ENCODE assay signal across 18 cellular contexts in genomic region chr1:12053752-12054548, GRCh38. TPM values are rescaled to one million over a fixed set of nuclear protein-coding genes. Genes with fewer than 3 reads are reported as not detected.
DNase-seq lines count a peak whose midpoint lies in the region; ATAC-seq, FAIRE-seq and TF ChIP-seq lines count a peak whose summit lies in the region.
"Had no signal": no experiment of that assay in that cellular context is flagged by ENCODE, and none has a peak within 500 bp of the region (broad histone marks: within the 10 kb centered on the region; RNA-seq: fewer than 3 reads in every experiment).

No MANE protein-coding gene starts in this region.

- no peak for TF ChIP-seq POLR2A in H54 (IDR thresholded peaks at IDR 0.05; ENCODE audit: low read depth, low read length)

- H3F3A ChIP-seq in SK-N-SH (replicated peaks; ENCODE audit: insufficient read depth), result no peaks in the 10 kb centered on the region

- H3K27me3 Mint-ChIP-seq in nephron progenitor cell (ENCODE audit: low read depth, poor library complexity), result peaks cover 9% of the 10 kb centered on the region

- H3K4me1 ChIP-seq in SK-N-SH (ENCODE audit: control insufficient read depth in 1 of 2, insufficient read depth in 2 of 2, low read depth in 1 of 2, low read length in 1 of 2) (peaks cover 0 to 22% of the 10 kb centered on the region in 2 experiments; a peak in 2 of 4 replicates), A673 (ENCODE audit: insufficient read depth, low read length, poor library complexity, severe bottlenecking) (no peaks in the 10 kb centered on the region)
- H3K4me1 ChIP-seq: upper lobe of right lung had no signal

- H4K20me1 ChIP-seq in SK-N-SH (ENCODE audit: insufficient read depth), result no peaks in the 10 kb centered on the region

- no peak for TF ChIP-seq EP300 in SK-N-SH (IDR thresholded peaks at IDR 0.05; ENCODE audit: borderline replicate concordance in 1 of 2, low read depth in 1 of 2, low read length in 1 of 2)

- DNase-seq in SK-N-SH, result no peak
- DNase-seq in GM13977 (ENCODE audit: low spot score), result peak; percentile 71
- no peak for DNase-seq in HTR-8/SVneo (ENCODE audit: insufficient read length, low spot score)
- no peak for DNase-seq in nephron progenitor cell
- no peak for DNase-seq in posterior vena cava (ENCODE audit: low spot score)
- no peak for DNase-seq in H54 (ENCODE audit: insufficient read length, low spot score)
- no peak for DNase-seq in A673 (ENCODE audit: low spot score)
- DNase-seq: activated CD8-positive, alpha-beta memory T cell treated with anti-CD3 and anti-CD28 coated beads, Interleukin-2, amount 50 U/mL, for 48 hours; islet precursor cell; upper lobe of right lung had no signal

- no peaks in the 10 kb centered on the region for H3K36me3 ChIP-seq in SK-N-SH (replicated peaks in 1 of 2; ENCODE audit: control insufficient read depth in 1 of 2, insufficient read depth in 2 of 2, low read length in 1 of 2)
- no peaks in the 10 kb centered on the region for H3K36me3 ChIP-seq in A673 (ENCODE audit: insufficient read depth, low read length, poor library complexity, severe bottlenecking)
- H3K36me3 ChIP-seq: adrenal gland, upper lobe of right lung had no signal

- H3K9ac ChIP-seq in SK-N-SH, result no peak overlapping the region

- no peaks in the 10 kb centered on the region for H3K79me2 ChIP-seq in SK-N-SH (ENCODE audit: insufficient read depth)

- H3K27ac ChIP-seq in SK-N-SH (ENCODE audit: low read depth in 2 of 2, low read length in 1 of 2), result peak overlapping the region in 1 of 2 experiments; percentile 17; a peak in 1 of 4 replicates
- H3K27ac ChIP-seq in A673 (ENCODE audit: low read depth, low read length, poor library complexity, severe bottlenecking), result no peak overlapping the region
- H3K27ac ChIP-seq: 22Rv1, upper lobe of right lung, VCaP had no signal

- H3K4me3 Mint-ChIP-seq in nephron progenitor cell, result no peak overlapping the region
- H3K4me3 Mint-ChIP-seq: CD14-positive monocyte had no signal

- FAIRE-seq in HTR-8/SVneo (lab: Jason Lieb, UNC), result peak; percentile 81
- no peak for FAIRE-seq in H54 (lab: Jason Lieb, UNC)

- no peak overlapping the region for H2AFZ ChIP-seq in SK-N-SH (ENCODE audit: low read depth)

- H3K9me3 ChIP-seq in SK-N-SH, result no peaks in the 10 kb centered on the region
- H3K9me3 ChIP-seq in A673 (ENCODE audit: low read depth, low read length, poor library complexity, severe bottlenecking), result no peaks in the 10 kb centered on the region
- H3K9me3 ChIP-seq: adrenal gland, upper lobe of right lung had no signal

- POLR2A ChIA-PET in SK-N-SH (lab: Yijun Ruan, JAX), result no interaction called here
- POLR2A ChIA-PET in A673 (lab: Charles Lee; ENCODE audit: low non-redundant PET), result no interaction called here

- no peaks in the 10 kb centered on the region for H3K36me3 Mint-ChIP-seq in nephron progenitor cell (ENCODE audit: low read depth)
- H3K36me3 Mint-ChIP-seq: CD14-positive monocyte had no signal

- no peaks in the 10 kb centered on the region for H3K9me3 Mint-ChIP-seq in nephron progenitor cell

- in situ Hi-C loops in GM13977 (cut with MboI; ENCODE audit: low pct_unique_long_range_greater_than_20kb, low sequenced_read_pairs, unreplicated experiment), result no loop called here

- intact Hi-C loops in posterior vena cava (cut with DNase I), result no loop called here
- intact Hi-C loops in A673 (cut with micrococcal nuclease; ENCODE audit: unreplicated experiment), result no loop called here

- no TSS peak for BruUV-seq in A673 (replicated peaks; lab: Mats Ljungman, UMichigan)

- TF ChIP-seq CTCF in SK-N-SH (IDR thresholded peaks at IDR 0.05), result no peak
- TF ChIP-seq CTCF in GM13977 (IDR thresholded peaks at IDR 0.05; ENCODE audit: extremely low read depth, insufficient read depth, missing control alignments), result no peak
- TF ChIP-seq CTCF in nephron progenitor cell (IDR thresholded peaks at IDR 0.05), result no peak
- TF ChIP-seq CTCF in A673 (conservative IDR thresholded peaks at IDR 0.05; ENCODE audit: low read depth, low read length), result no peak

- H3K4me3 ChIP-seq in SK-N-SH (ENCODE audit: low read depth in 2 of 2, low read length in 1 of 2) (no peak overlapping the region), A673 (ENCODE audit: low read depth, low read length, poor library complexity, severe bottlenecking) (no peak overlapping the region)
- H3K4me3 ChIP-seq: adrenal gland, upper lobe of right lung had no signal

- peak overlapping the region; percentile 59 for H3K27ac Mint-ChIP-seq in nephron progenitor cell
- H3K27ac Mint-ChIP-seq: CD14-positive monocyte had no signal

- ATAC-seq in SK-N-SH treated with all-trans-retinoic acid at 6 μM for 48 hours, result no peak
- ATAC-seq: upper lobe of right lung had no signal

- no peaks in the 10 kb centered on the region for H3K9me2 ChIP-seq in SK-N-SH

- H3K27me3 ChIP-seq in SK-N-SH (ENCODE audit: insufficient read depth) (no peaks in the 10 kb centered on the region), A673 (replicated peaks; ENCODE audit: insufficient read depth, low read depth, low read length, poor library complexity) (no peaks in the 10 kb centered on the region)
- H3K27me3 ChIP-seq: adrenal gland, upper lobe of right lung had no signal

- H3K4me1 Mint-ChIP-seq in nephron progenitor cell, result peaks cover 33% of the 10 kb centered on the region

- no peak overlapping the region for H3K4me2 ChIP-seq in SK-N-SH

- 79% methylated on average over 10 of the region's 13 CpGs for WGBS in SK-N-SH (ENCODE audit: low lambda C conversion rate)

- CTCF ChIA-PET in SK-N-SH (lab: Yijun Ruan, JAX) (interaction anchor here (1.0 to 1.2 kb wide), 2 partner anchors 35 to 159 kb away, joined by 3 read pairs; partner anchors contain the start of gene MIIP), A673 (lab: Charles Lee) (no interaction called here)

- no peak for TF ChIP-seq RAD21 in SK-N-SH (IDR thresholded peaks at IDR 0.05; ENCODE audit: low read length)

TF ChIP-seq in SK-N-SH, 30 proteins besides CTCF, POLR2A, EP300 and RAD21:
- TF ChIP-seq SMC3 (IDR thresholded peaks at IDR 0.05; ENCODE audit: low read depth, low read length) (no peak), YY1 (IDR thresholded peaks at IDR 0.05; ENCODE audit: low read depth) (no peak), GATA2 (CRISPR knock-in tag; IDR thresholded peaks at IDR 0.05) (no peak), TAF1 (IDR thresholded peaks at IDR 0.05; ENCODE audit: borderline replicate concordance, low read depth, low read length) (no peak), TCF12 (IDR thresholded peaks at IDR 0.05) (peak; percentile 21; the same call in 1 of the 2 replicates)

TF ChIP-seq in SK-N-SH treated with all-trans-retinoic acid at 6 μM for 48 hours, 23 proteins besides CTCF, POLR2A, EP300 and RAD21 (continues in another document):
- TF ChIP-seq CREB5 (CRISPR knock-in tag; IDR thresholded peaks at IDR 0.05; ENCODE audit: low read depth) (no peak), PATZ1 (CRISPR knock-in tag; IDR thresholded peaks at IDR 0.05; ENCODE audit: borderline replicate concordance) (no peak), ESRRG (CRISPR knock-in tag; IDR thresholded peaks at IDR 0.05) (no peak), SNAI2 (CRISPR knock-in tag; IDR thresholded peaks at IDR 0.05) (no peak), POU6F1 (CRISPR knock-in tag; IDR thresholded peaks at IDR 0.05; ENCODE audit: borderline replicate concordance, low read depth) (no peak)

RNA-seq across cellular contexts. Expression of gene TNFRSF8, which starts 9.2 kb away (rescaled TPM):
- 0.07 TPM in 1 of 2 replicates, not detected in the other for polyA plus RNA-seq in SK-N-SH (2012; rRNA removed)
- polyA plus RNA-seq in SK-N-SH (2012; cell fraction: cytosol; rRNA removed), result 0.03 TPM in 1 of 2 replicates, not detected in the other
- 0.04 and 0.08 TPM in 2 replicates for polyA plus RNA-seq in SK-N-SH (2012; cell fraction: nucleus; rRNA removed)
- total RNA-seq in posterior vena cava, result 1 to 10 TPM in 1 of 2 donors, under 1 TPM in 1; 1.00 to 1.3 TPM
- total RNA-seq in A673 (2021), result not detected in 2 replicates
- total RNA-seq: chondrocyte, LHCN-M2, SK-MEL-5 had no signal

RNA-seq across cellular contexts. Expression of gene MIIP, which starts 34.7 kb away (rescaled TPM):
- polyA plus RNA-seq in SK-N-SH (2012; rRNA removed), result 24.0 and 25.6 TPM in 2 replicates
- polyA plus RNA-seq in SK-N-SH (2012; cell fraction: cytosol; rRNA removed), result 6.1 and 11.1 TPM in 2 replicates
- polyA plus RNA-seq in SK-N-SH (2012; cell fraction: nucleus; rRNA removed), result 128 and 148 TPM in 2 replicates
- total RNA-seq in posterior vena cava (10 to 100 TPM; 22.4 to 22.7 TPM), A673 (2021) (43.8 and 45.9 TPM in 2 replicates)
